Comparison of ENCODE assay signal across 14 cellular contexts in the genomic region with DNA sequence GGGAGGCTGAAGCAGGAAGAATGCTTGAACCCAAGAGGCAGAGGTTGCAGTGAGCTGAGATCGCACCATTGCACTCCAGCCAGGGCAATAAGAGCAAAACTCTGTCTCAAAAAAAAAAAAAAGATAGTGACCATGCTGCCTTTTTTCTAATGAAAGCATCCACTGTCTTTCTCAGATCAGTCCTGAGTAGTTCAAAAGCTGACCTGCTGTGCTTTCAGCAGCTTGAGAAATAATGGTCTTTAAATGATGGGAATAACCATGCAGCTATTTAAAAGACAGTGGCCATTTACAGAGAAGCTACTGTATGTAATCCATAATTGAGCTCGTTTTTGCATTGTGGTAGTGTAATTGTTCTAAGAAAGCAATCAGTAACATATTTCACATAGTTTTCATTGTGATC.
"Had no signal": no experiment of that assay in that cellular context is flagged by ENCODE, and none has a peak within 500 bp of the region (broad histone marks: within the 10 kb centered on the region; RNA-seq: fewer than 3 reads in every experiment).

No MANE protein-coding gene starts in this region.

- H3K27me3 ChIP-seq: right atrium auricular region had no signal

- H3K9me3 ChIP-seq: right atrium auricular region had no signal

- DNase-seq: activated CD4-positive, alpha-beta memory T cell treated with anti-CD3 and anti-CD28 coated beads, Interleukin-2, amount 10 ng/mL, durations not matched to agents 7 days and 5 days; activated CD4-positive, alpha-beta T cell treated with anti-CD3 and anti-CD28 coated beads for 4 hours; activated effector memory CD4-positive, alpha-beta T cell treated with anti-CD3 and anti-CD28 coated beads, Interleukin-2, amount 50 U/mL, for 16 hours; activated T-cell treated with anti-CD3 and anti-CD28 coated beads, Interleukin-2, amount 50 U/mL, for 24 hours; islet precursor cell; nucleus accumbens; stimulated activated CD4-positive, alpha-beta T cell treated with anti-CD3 and anti-CD28 coated beads, Interleukin-4, amount 100 ng/mL, for 4 hours; stimulated activated CD8-positive, alpha-beta memory T cell treated with anti-CD3 and anti-CD28 coated beads, Interleukin-4, amount 100 ng/mL, for 48 hours; stimulated activated naive CD4-positive, alpha-beta T cell treated with Interleukin-2 at 50 U/mL for 16 hours; T-helper 17 cell had no signal

- H3K4me3 ChIP-seq: right atrium auricular region, skin epidermis had no signal

- ATAC-seq: natural killer cell treated with Interleukin-12 subunit alpha and Interleukin-12 subunit beta and Interleukin-15 and Interleukin-18, amount 100 ng/mL, for 72 hours; T-helper 17 cell; WTC11 had no signal

- H3K27ac ChIP-seq: right atrium auricular region, skin epidermis had no signal
